Comparison of ENCODE assay signal across 1 cellular context in the genomic region with DNA sequence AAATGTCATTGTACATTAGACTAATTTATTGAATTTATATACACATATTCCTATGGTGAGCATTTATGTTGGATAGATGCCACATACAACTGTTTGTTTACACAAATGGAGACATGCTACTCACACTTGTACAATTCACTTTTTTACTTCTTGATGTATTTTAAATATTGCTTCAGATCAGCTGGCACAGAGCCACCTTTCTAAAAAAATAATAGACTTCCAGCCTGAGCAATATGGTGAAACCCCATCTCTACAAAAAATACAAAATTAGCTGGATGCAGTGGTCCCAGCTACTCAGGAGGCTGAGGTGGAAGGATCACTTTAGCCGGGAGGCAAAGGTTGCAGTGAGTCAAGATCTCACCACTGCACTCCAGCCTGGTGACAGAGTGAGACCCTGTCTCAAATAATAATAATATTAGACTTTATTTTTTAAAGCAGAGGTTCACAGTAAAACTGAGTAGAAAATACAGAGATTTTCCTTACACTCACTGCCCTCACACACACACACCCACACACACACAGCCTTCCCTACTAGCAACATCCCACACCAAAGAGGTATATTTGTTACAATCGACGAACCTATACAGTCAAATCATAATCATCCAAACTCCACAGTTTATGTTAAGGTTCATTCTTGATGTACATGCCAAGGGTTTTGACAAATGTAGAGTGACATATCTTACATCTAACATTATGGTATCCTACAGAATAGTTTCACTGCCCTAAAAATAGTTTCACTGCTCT.
TF ChIP-seq lines count a peak whose summit lies in the region.

No MANE protein-coding gene starts in this region.

TF ChIP-seq in GM12878, 131 proteins besides CTCF, POLR2A, EP300 and RAD21:
- TF ChIP-seq RBBP5 (conservative IDR thresholded peaks at IDR 0.05) (no peak), SKIL (IDR thresholded peaks at IDR 0.05; ENCODE audit: low read depth, poor library complexity, severe bottlenecking) (no peak), ZNF207 (IDR thresholded peaks at IDR 0.05; ENCODE audit: borderline replicate concordance) (no peak), MEF2A (IDR thresholded peaks at IDR 0.05; ENCODE audit: insufficient read depth, low read depth, low read length) (no peak), SP1 (IDR thresholded peaks at IDR 0.05; ENCODE audit: low read depth, low read length) (no peak), CREM (IDR thresholded peaks at IDR 0.05; ENCODE audit: low read depth) (no peak), TARDBP (IDR thresholded peaks at IDR 0.05; ENCODE audit: borderline replicate concordance) (no peak), ZBED1 (IDR thresholded peaks at IDR 0.05; ENCODE audit: borderline replicate concordance) (no peak), ZSCAN29 (IDR thresholded peaks at IDR 0.05) (no peak)
TF ChIP-seq in GM12878: peak in this region for 0.
